In the genomic region with DNA sequence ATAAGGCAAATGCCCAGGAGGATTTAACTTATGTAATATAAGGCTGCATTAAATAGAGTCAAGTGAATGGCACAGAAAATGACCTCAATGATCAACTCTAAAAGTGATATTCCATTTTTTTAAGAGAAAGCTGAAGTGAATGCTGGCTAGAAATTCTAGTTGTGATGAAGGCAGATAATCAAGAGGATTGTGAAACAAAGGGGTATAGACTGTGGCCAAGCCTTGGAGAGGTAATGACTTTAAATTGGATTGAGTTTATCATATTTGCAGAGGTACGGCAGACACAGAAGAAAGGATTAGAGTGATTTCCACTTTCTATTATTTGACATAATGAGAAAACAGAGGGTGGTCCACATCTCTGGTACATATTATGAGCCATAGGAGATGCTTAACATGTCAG, we compare ENCODE assay signal across 16 cellular contexts.
DNase-seq lines count a peak whose midpoint lies in the region; ATAC-seq and TF ChIP-seq lines count a peak whose summit lies in the region.
"Had no signal": no experiment of that assay in that cellular context is flagged by ENCODE, and none has a peak within 500 bp of the region (broad histone marks: within the 10 kb centered on the region; RNA-seq: fewer than 3 reads in every experiment).

No MANE protein-coding gene starts in this region.

- CTCF ChIA-PET in HEK293 (lab: Yijun Ruan, JAX), result interaction anchor here (0.6 kb wide), 1 partner anchor 453 kb away, joined by 3 read pairs; no protein-coding TSS in a partner anchor
- CTCF ChIA-PET in HEK293T (lab: Yijun Ruan, JAX), result no interaction called here

- peak; percentile 44 for DNase-seq in NCI-H69 (lab: John Stamatoyannopoulos, UW)
- DNase-seq in NCI-H82 (lab: John Stamatoyannopoulos, UW), result peak; percentile 85
- no peak for DNase-seq in endodermal cell
- DNase-seq in T1000 (lab: John Stamatoyannopoulos, UW), result no peak
- no peak for DNase-seq in mucosa of descending colon
- no peak for DNase-seq in HEK293T (ENCODE audit: extremely low spot score)
- DNase-seq: C1 segment of cervical spinal cord; Caco-2; CD4-positive, alpha-beta memory T cell; DMS153; DND-41; H9 had no signal

- H3K36me3 ChIP-seq in HEK293 (ENCODE audit: control insufficient read depth in 2 of 2, insufficient read depth in 1 of 2, low read length in 2 of 2) (no peaks in the 10 kb centered on the region), endodermal cell (ENCODE audit: control insufficient read depth, insufficient read depth, low read length) (no peaks in the 10 kb centered on the region), mucosa of descending colon (ENCODE audit: low read depth) (no peaks in the 10 kb centered on the region)

- POLR2A ChIA-PET in HEK293 (lab: Yijun Ruan, JAX) (no interaction called here), HEK293T (lab: Yijun Ruan, JAX) (no interaction called here)

- no peaks in the 10 kb centered on the region for H3K36me3 Mint-ChIP-seq in endodermal cell (ENCODE audit: low read depth)
- H3K36me3 Mint-ChIP-seq: CD4-positive, alpha-beta memory T cell had no signal

- no peaks in the 10 kb centered on the region for H3K9me3 Mint-ChIP-seq in endodermal cell
- H3K9me3 Mint-ChIP-seq: GM23338, H9 had no signal

- TF ChIP-seq CTCF in HEK293 (tag by site-specific recombination; IDR thresholded peaks at IDR 0.05) (no peak), endodermal cell (conservative IDR thresholded peaks at IDR 0.05) (no peak), mucosa of descending colon (IDR thresholded peaks at IDR 0.05) (no peak)

- intact Hi-C loops in mucosa of descending colon (cut with DNase I, micrococcal nuclease), result no loop called here

- H3K27me3 Mint-ChIP-seq in endodermal cell (ENCODE audit: insufficient read depth), result no peaks in the 10 kb centered on the region
- H3K27me3 Mint-ChIP-seq: CD4-positive, alpha-beta memory T cell had no signal

- peaks cover 14% of the 10 kb centered on the region for H3K4me1 ChIP-seq in HEK293 (ENCODE audit: control insufficient read depth, insufficient read depth, low read length)
- H3K4me1 ChIP-seq in endodermal cell (ENCODE audit: control insufficient read depth, insufficient read depth, low read length), result peaks cover 17% of the 10 kb centered on the region
- no peaks in the 10 kb centered on the region for H3K4me1 ChIP-seq in mucosa of descending colon (ENCODE audit: low read depth)

- no peaks in the 10 kb centered on the region for H3K9me3 ChIP-seq in HEK293 (ENCODE audit: control insufficient read depth, insufficient read depth, low read depth, low read length)
- no peaks in the 10 kb centered on the region for H3K9me3 ChIP-seq in endodermal cell (ENCODE audit: control insufficient read depth, low read length)
- H3K9me3 ChIP-seq in mucosa of descending colon, result no peaks in the 10 kb centered on the region
- H3K9me3 ChIP-seq: Caco-2 had no signal

- no peak overlapping the region for H3K9ac ChIP-seq in endodermal cell (ENCODE audit: extremely low read depth, low read length, poor library complexity, severe bottlenecking)

- H3K27ac ChIP-seq in HEK293 (ENCODE audit: extremely low read depth, low read depth, low read length) (no peak overlapping the region), endodermal cell (ENCODE audit: low read depth, low read length) (no peak overlapping the region)

- H3K27me3 ChIP-seq in endodermal cell (ENCODE audit: control insufficient read depth, insufficient read depth, low read length, poor library complexity, severe bottlenecking), result no peaks in the 10 kb centered on the region

- peaks cover 31% of the 10 kb centered on the region for H3K4me1 Mint-ChIP-seq in endodermal cell
- H3K4me1 Mint-ChIP-seq: CD4-positive, alpha-beta memory T cell had no signal

- no peak overlapping the region for H3K27ac Mint-ChIP-seq in endodermal cell
- H3K27ac Mint-ChIP-seq: CD4-positive, alpha-beta memory T cell; GM23338; H9 had no signal

- no peak overlapping the region for H3K4me3 Mint-ChIP-seq in endodermal cell
- H3K4me3 Mint-ChIP-seq: CD4-positive, alpha-beta memory T cell; GM23338; H9 had no signal

- H3K4me3 ChIP-seq in HEK293 (ENCODE audit: low read depth, low read length) (no peak overlapping the region), endodermal cell (ENCODE audit: low read length) (peak overlapping the region; percentile 32), mucosa of descending colon (no peak overlapping the region)
- H3K4me3 ChIP-seq: GM23338 had no signal

- ATAC-seq in mucosa of descending colon, result no peak
- ATAC-seq in GM21526 (IDR thresholded peaks at IDR 0.05; ENCODE audit: low FRiP score, unreplicated experiment), result no peak
- ATAC-seq: GM23338, HCT116 had no signal

- WGBS in endodermal cell (ENCODE audit: insufficient coverage in 1 of 2, insufficient read length in 1 of 2), 2 experiments, result 36 to 43% methylated on average over 1 of the region's 1 CpG

TF ChIP-seq in HEK293, 187 proteins besides CTCF, POLR2A, EP300 and RAD21:
- TF ChIP-seq, protein P1, sequence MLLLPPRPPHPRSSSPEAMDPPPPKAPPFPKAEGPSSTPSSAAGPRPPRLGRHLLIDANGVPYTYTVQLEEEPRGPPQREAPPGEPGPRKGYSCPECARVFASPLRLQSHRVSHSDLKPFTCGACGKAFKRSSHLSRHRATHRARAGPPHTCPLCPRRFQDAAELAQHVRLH (tag by site-specific recombination; IDR thresholded peaks at IDR 0.05), result no peak
- peak; percentile 69 for TF ChIP-seq PRDM1 (tag by site-specific recombination; IDR thresholded peaks at IDR 0.05)
- no peak for TF ChIP-seq ZNF10 (tag by site-specific recombination; IDR thresholded peaks at IDR 0.05)

TF ChIP-seq in HEK293T, 16 proteins besides CTCF, POLR2A, EP300 and RAD21:
- no peak for TF ChIP-seq L3MBTL2 (conservative IDR thresholded peaks at IDR 0.05)

Comparison
In these comparisons a context has a peak if more than half of its experiments do, and no peak if none do; other contexts are left out.
1. DNase-seq: peak in NCI-H69 (single experiment) and NCI-H82 (single experiment); none in endodermal cell (single experiment), T1000 (single experiment), mucosa of descending colon (0 of 3) and HEK293T (single experiment).